In the genomic region with DNA sequence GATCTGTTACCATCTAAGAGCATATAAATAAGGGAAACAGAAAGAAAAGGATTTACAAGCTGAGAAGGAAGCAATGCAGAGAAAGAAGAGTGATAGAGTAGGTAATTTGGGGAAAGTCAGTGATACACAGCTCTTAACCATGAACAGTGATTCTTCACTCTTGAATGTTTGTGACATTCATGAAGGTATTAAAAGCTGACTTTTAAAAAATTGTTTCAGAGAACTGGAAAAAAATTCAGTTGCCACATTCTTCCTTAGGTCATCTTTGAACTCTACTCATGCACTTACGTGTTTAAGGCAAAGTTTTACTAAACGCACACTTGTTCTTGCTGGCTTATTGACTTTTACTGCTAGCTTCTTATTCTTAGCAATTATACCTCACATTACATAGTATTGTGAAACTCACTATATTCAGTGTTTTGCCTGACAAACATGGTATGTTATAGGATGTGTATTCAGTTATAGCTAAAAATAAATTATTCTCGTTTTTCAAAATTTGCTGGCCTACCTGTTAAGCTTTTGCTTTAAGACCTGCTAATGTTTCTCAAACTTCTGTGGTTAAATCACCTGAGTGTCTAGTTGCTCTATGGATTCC, we compare ENCODE assay signal across 14 cellular contexts. TPM values are rescaled to one million over a fixed set of nuclear protein-coding genes. Genes with fewer than 3 reads are reported as not detected.
DNase-seq lines count a peak whose midpoint lies in the region; ATAC-seq and TF ChIP-seq lines count a peak whose summit lies in the region.
"Had no signal": no experiment of that assay in that cellular context is flagged by ENCODE, and none has a peak within 500 bp of the region (broad histone marks: within the 10 kb centered on the region; RNA-seq: fewer than 3 reads in every experiment).

No MANE protein-coding gene starts in this region.

- intact Hi-C loops in stomach (cut with DNase I; ENCODE audit: low total_unique reads) = no loop called here

- no peak for TF ChIP-seq CTCF in choroid plexus epithelial cell (conservative IDR thresholded peaks at IDR 0.05; ENCODE audit: low read depth, low read length)
- TF ChIP-seq CTCF in retinal pigment epithelial cell (conservative IDR thresholded peaks at IDR 0.05; ENCODE audit: low read depth, low read length) = no peak
- TF ChIP-seq CTCF in stomach (IDR thresholded peaks at IDR 0.05) = no peak

- in situ Hi-C loops in HAP-1 (cut with MboI; ENCODE audit: low sequenced_read_pairs) = no loop called here

- H3K9me3 ChIP-seq in HAP-1 (no peaks in the 10 kb centered on the region), stomach (no peaks in the 10 kb centered on the region)
- H3K9me3 ChIP-seq: adrenal gland, sigmoid colon had no signal

- peak overlapping the region; percentile 80 to 97 for H3K4me3 Mint-ChIP-seq in activated T-cell treated with anti-CD3 and anti-CD28 coated beads, Interleukin-2, amount 50 U/mL, for 72 hours
- H3K4me3 Mint-ChIP-seq: stimulated activated effector memory CD8-positive, alpha-beta T cell treated with anti-CD3 and anti-CD28 coated beads, Interleukin-12 subunit alpha, Interleukin-12 subunit beta, amount 100 ng/mL, for 72 hours had no signal

- H3K36me3 ChIP-seq in HAP-1 (replicated peaks) = no peaks in the 10 kb centered on the region
- no peaks in the 10 kb centered on the region for H3K36me3 ChIP-seq in stomach
- H3K36me3 ChIP-seq: adrenal gland, sigmoid colon had no signal

- no peak for DNase-seq in activated T-cell treated with anti-CD3 and anti-CD28 coated beads, Interleukin-2, amount 50 U/mL, for 72 hours
- DNase-seq in activated T-cell treated with anti-CD3 and anti-CD28 coated beads for 4 hours (no peak), LHCN-M2 (ENCODE audit: low read depth) (peak; percentile 17), choroid plexus epithelial cell (ENCODE audit: low read depth) (peak; percentile 63), retinal pigment epithelial cell (ENCODE audit: low read depth) (no peak), HAP-1 (ENCODE audit: low spot score in 2 of 2) (no peak), stomach (no peak)
- DNase-seq: adrenal gland, NCI-H345, sigmoid colon had no signal

- H3K27me3 ChIP-seq in HAP-1 (ENCODE audit: low read depth) (no peaks in the 10 kb centered on the region), stomach (no peaks in the 10 kb centered on the region)
- H3K27me3 ChIP-seq: adrenal gland, sigmoid colon had no signal

- no peak for ATAC-seq in activated T-cell treated with anti-CD3 and anti-CD28 coated beads, Interleukin-2, amount 50 U/mL, for 72 hours (replicated peaks in 1 of 2)
- ATAC-seq in HG02870 (IDR thresholded peaks at IDR 0.05; ENCODE audit: unreplicated experiment) = no peak
- ATAC-seq: stimulated activated effector memory CD8-positive, alpha-beta T cell treated with anti-CD3 and anti-CD28 coated beads, Interleukin-12 subunit alpha, Interleukin-12 subunit beta, amount 100 ng/mL, for 72 hours had no signal

- no peak overlapping the region for H3K27ac ChIP-seq in stomach
- H3K27ac ChIP-seq: sigmoid colon, SK-N-MC had no signal

- no peaks in the 10 kb centered on the region for H3K9me3 Mint-ChIP-seq in activated T-cell treated with anti-CD3 and anti-CD28 coated beads, Interleukin-2, amount 50 U/mL, for 72 hours
- H3K9me3 Mint-ChIP-seq: stimulated activated effector memory CD8-positive, alpha-beta T cell treated with anti-CD3 and anti-CD28 coated beads, Interleukin-12 subunit alpha, Interleukin-12 subunit beta, amount 100 ng/mL, for 72 hours had no signal

- H3K4me1 ChIP-seq in HAP-1 (peaks cover 21% of the 10 kb centered on the region), stomach (peaks cover 7 to 79% (median 40%) of the 10 kb centered on the region in 4 donors)

- no peaks in the 10 kb centered on the region for H3K27me3 Mint-ChIP-seq in activated T-cell treated with anti-CD3 and anti-CD28 coated beads, Interleukin-2, amount 50 U/mL, for 72 hours (ENCODE audit: low read depth)

- WGBS in stomach, 5 donors = 65 to 75% (median 66%) methylated on average over 3 of the region's 3 CpGs

- TF ChIP-seq POLR2A in stomach (IDR thresholded peaks at IDR 0.05) = no peak

- H3K27ac Mint-ChIP-seq in activated T-cell treated with anti-CD3 and anti-CD28 coated beads, Interleukin-2, amount 50 U/mL, for 72 hours = peak overlapping the region; percentile 87
- H3K27ac Mint-ChIP-seq: stimulated activated effector memory CD8-positive, alpha-beta T cell treated with anti-CD3 and anti-CD28 coated beads, Interleukin-12 subunit alpha, Interleukin-12 subunit beta, amount 100 ng/mL, for 72 hours had no signal

- H3K4me3 ChIP-seq in choroid plexus epithelial cell (ENCODE audit: low read depth, low read length) (peak overlapping the region; percentile 19), retinal pigment epithelial cell (ENCODE audit: low read length) (peak overlapping the region; percentile 19), HAP-1 (no peak overlapping the region), stomach (no peak overlapping the region)
- H3K4me3 ChIP-seq: adrenal gland, lung, sigmoid colon, SK-N-MC had no signal

- no peak for TF ChIP-seq EP300 in stomach (IDR thresholded peaks at IDR 0.05)

- peaks cover 2 to 20% of the 10 kb centered on the region in 2 donors for H3K36me3 Mint-ChIP-seq in activated T-cell treated with anti-CD3 and anti-CD28 coated beads, Interleukin-2, amount 50 U/mL, for 72 hours (ENCODE audit: insufficient read depth in 2 of 2)

- H3K4me1 Mint-ChIP-seq in activated T-cell treated with anti-CD3 and anti-CD28 coated beads, Interleukin-2, amount 50 U/mL, for 72 hours (ENCODE audit: low read depth) = peaks cover 92% of the 10 kb centered on the region

RNA-seq across cellular contexts. Expression of gene HIF1A, which starts 10.9 kb away (rescaled TPM):
- total RNA-seq in activated T-cell treated with anti-CD3 and anti-CD28 coated beads, Interleukin-2, amount 50 U/mL, for 72 hours = 100 to 1,000 TPM; 283 to 343 TPM
- total RNA-seq in LHCN-M2 (2014; rRNA removed) (918 and 1,000 TPM in 2 replicates), stomach (100 to 1,000 TPM in 4 of 5 donors, 10 to 100 TPM in 1; 26.4 to 192 (median 125) TPM)
- 299 TPM for polyA plus RNA-seq in LHCN-M2 (2012)
- 10 to 100 TPM; 31.8 to 54.2 (median 40.3) TPM for polyA plus RNA-seq in stomach

RNA-seq across cellular contexts. Expression of gene SNAPC1, which starts 56.0 kb away (rescaled TPM):
- 1 to 10 TPM; 7.2 to 7.8 TPM for total RNA-seq in activated T-cell treated with anti-CD3 and anti-CD28 coated beads, Interleukin-2, amount 50 U/mL, for 72 hours
- total RNA-seq in LHCN-M2 (2014; rRNA removed) (37.9 and 38.6 TPM in 2 replicates), stomach (1 to 10 TPM in 3 of 5 donors, under 1 TPM in 1, not detected in 1; 0.89 to 8.7 (median 3.9) TPM)
- 12.4 TPM for polyA plus RNA-seq in LHCN-M2 (2012)
- polyA plus RNA-seq in stomach = 1 to 10 TPM; 2.4 to 3.5 (median 3.0) TPM

Comparison
In these comparisons a context has a peak if more than half of its experiments do, and no peak if none do; other contexts are left out.
1. DNase-seq: peak in LHCN-M2 (single experiment) and choroid plexus epithelial cell (single experiment); none in activated T-cell treated with anti-CD3 and anti-CD28 coated beads, Interleukin-2, amount 50 U/mL, for 72 hours (0 of 2), activated T-cell treated with anti-CD3 and anti-CD28 coated beads for 4 hours (single experiment), retinal pigment epithelial cell (single experiment), HAP-1 (0 of 2) and stomach (single experiment).
2. H3K4me3 ChIP-seq: peak in choroid plexus epithelial cell (single experiment) and retinal pigment epithelial cell (single experiment); none in HAP-1 (single experiment) and stomach (0 of 4).